In genomic region chr1:8679411-8679800, GRCh38 we compare ENCODE assay signal across 1 cellular context.
TF ChIP-seq lines count a peak whose summit lies in the region.

No MANE protein-coding gene starts in this region.

TF ChIP-seq in K562, 482 proteins besides CTCF, POLR2A, EP300 and RAD21 (continued from another document):
- peak in 1 of 2 experiments; percentile 64; a peak in 1 of 4 replicates for TF ChIP-seq HDAC1 (IDR thresholded peaks at IDR 0.05)
- no peak for TF ChIP-seq THAP12 (CRISPR knock-in tag; IDR thresholded peaks at IDR 0.05)
- peak; percentile 86 for TF ChIP-seq CBFA2T3 (IDR thresholded peaks at IDR 0.05)
- TF ChIP-seq DPF2 (IDR thresholded peaks at IDR 0.05): peak; percentile 62; the same call in 1 of the 2 replicates
- peak; percentile 75; the same call in 1 of the 2 replicates for TF ChIP-seq MECOM (CRISPR knock-in tag; IDR thresholded peaks at IDR 0.05)
- no peak for TF ChIP-seq GTF2B (IDR thresholded peaks at IDR 0.05; ENCODE audit: extremely low read depth, insufficient read length)
- 0 out of 2 replicates have a peak, but pooled peaks have one; percentile 34 for TF ChIP-seq HDAC2 (IDR thresholded peaks at IDR 0.05)
- peak; percentile 46; the same call in 1 of the 2 replicates for TF ChIP-seq MTA2 (IDR thresholded peaks at IDR 0.05; ENCODE audit: low read depth)
- TF ChIP-seq RCOR1 (IDR thresholded peaks at IDR 0.05; ENCODE audit: borderline replicate concordance in 1 of 2, low read depth in 2 of 2, low read length in 2 of 2): peak in 1 of 2 experiments; percentile 55; a peak in 1 of 4 replicates
- peak; percentile 38; the same call in 1 of the 2 replicates for TF ChIP-seq ATF3 (IDR thresholded peaks at IDR 0.05)
- TF ChIP-seq ATF3 (CRISPR knock-in tag; conservative IDR thresholded peaks at IDR 0.05): no peak
- TF ChIP-seq ZNF766 (CRISPR knock-in tag; conservative IDR thresholded peaks at IDR 0.05): no peak
- TF ChIP-seq STAT5A (IDR thresholded peaks at IDR 0.05; ENCODE audit: borderline replicate concordance, low read length): peak; percentile 31; the same call in 1 of the 2 replicates
- peak; percentile 22; the same call in 1 of the 2 replicates for TF ChIP-seq NFIC (IDR thresholded peaks at IDR 0.05)
- no peak for TF ChIP-seq TCF7L2 (IDR thresholded peaks at IDR 0.05; ENCODE audit: low read depth, low read length)
- TF ChIP-seq KDM1A (IDR thresholded peaks at IDR 0.05): peak; percentile 89 to 91
- no peak for TF ChIP-seq NFE2L1 (tag; IDR thresholded peaks at IDR 0.05; ENCODE audit: borderline replicate concordance, low read depth)
- 0 out of 2 replicates have a peak, but pooled peaks have one; percentile 20 for TF ChIP-seq SOX6 (IDR thresholded peaks at IDR 0.05)
- TF ChIP-seq C11orf30 (IDR thresholded peaks at IDR 0.05; ENCODE audit: low read depth): peak; percentile 62
- no peak for TF ChIP-seq ZNF41 (CRISPR knock-in tag; conservative IDR thresholded peaks at IDR 0.05)
- TF ChIP-seq GATA2 (CRISPR knock-in tag; IDR thresholded peaks at IDR 0.05): 0 out of 2 replicates have a peak, but pooled peaks have one; percentile 33
